Comparison of ENCODE assay signal across 8 cellular contexts in the genomic region with DNA sequence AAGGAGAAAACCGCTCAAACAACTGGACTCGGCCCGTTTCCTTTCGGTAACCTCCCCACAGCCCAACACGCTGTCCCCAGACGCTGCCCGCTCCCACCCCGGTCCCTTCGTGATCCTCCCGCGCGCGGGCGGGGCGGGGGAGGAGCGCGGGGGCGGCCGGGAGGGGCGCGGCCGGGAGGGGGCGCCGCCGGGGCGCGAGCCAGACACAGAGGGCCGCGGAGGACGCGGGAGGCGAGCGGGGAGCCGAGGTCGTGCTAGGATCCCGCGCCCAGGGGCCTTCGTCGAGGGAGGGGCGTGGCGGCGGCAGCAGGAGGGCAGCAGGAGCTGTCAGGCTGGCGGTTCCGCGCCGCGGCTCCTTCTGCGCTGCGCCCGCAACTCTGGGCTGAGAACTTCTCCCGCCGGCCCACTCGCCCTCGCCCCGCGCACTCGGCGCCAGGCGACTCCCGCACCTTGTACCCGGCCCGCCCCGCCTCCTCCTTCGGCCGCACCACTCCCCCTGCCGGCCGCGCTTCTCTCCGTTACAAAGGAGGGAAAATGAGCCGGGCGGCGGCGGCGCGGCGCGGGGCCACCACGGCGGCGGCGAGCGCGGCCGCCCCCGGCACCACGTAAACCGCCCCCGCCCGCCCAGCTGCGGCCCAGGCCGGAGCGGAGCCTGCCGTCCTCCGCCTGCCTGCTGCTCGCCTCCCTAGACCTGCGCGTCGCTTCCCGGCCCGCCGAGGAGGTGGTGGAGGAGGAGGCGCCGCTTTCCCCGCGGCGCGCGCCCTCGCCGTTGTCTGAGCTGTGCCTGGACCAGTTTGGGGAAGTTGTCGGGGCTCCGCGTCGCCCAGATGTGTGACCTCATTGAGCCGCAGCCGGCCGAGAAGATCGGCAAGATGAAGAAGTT. TPM values are rescaled to one million over a fixed set of nuclear protein-coding genes. Genes with fewer than 3 reads are reported as not detected.
DNase-seq lines count a peak whose midpoint lies in the region; ATAC-seq and TF ChIP-seq lines count a peak whose summit lies in the region.

A gene (plus strand): TSS at position 521 of the 883 bp plus-strand sequence. CDS start 307 bp downstream, at position 828.

- H3K36me3 Mint-ChIP-seq in activated CD8-positive, alpha-beta T cell treated with anti-CD3 and anti-CD28 coated beads for 36 hours (ENCODE audit: low read depth) = no peaks in the 10 kb centered on the region
- H3K36me3 Mint-ChIP-seq in naive thymus-derived CD4-positive, alpha-beta T cell = no peaks in the 10 kb centered on the region

- in situ Hi-C loops in Caki2 (cut with HindIII; ENCODE audit: low pct_unique_long_range_greater_than_20kb, low sequenced_read_pairs) = no loop called here

- intact Hi-C loops in activated CD8-positive, alpha-beta T cell treated with anti-CD3 and anti-CD28 coated beads for 36 hours (cut with micrococcal nuclease) = no loop called here
- intact Hi-C loops in naive thymus-derived CD4-positive, alpha-beta T cell (cut with micrococcal nuclease) = loop anchor here in 1 of 2 donors (1.0 kb wide), 1 partner anchor 141 kb away; no protein-coding TSS in a partner anchor
- intact Hi-C loops in tibial artery (cut with DNase I; ENCODE audit: low total_unique reads) = loop anchor here (10.0 kb wide), 1 partner anchor 669 kb away; a partner anchor contains a TSS

- peaks cover 0 to 8% of the 10 kb centered on the region in 2 donors for H3K4me1 ChIP-seq in naive thymus-derived CD4-positive, alpha-beta T cell (ENCODE audit: control insufficient read depth in 2 of 2, insufficient read depth in 2 of 2, low read length in 2 of 2)
- peaks cover 0 to 45% (median 7%) of the 10 kb centered on the region in 4 donors for H3K4me1 ChIP-seq in tibial artery

- POLR2A ChIA-PET in activated CD8-positive, alpha-beta T cell treated with anti-CD3 and anti-CD28 coated beads for 36 hours (lab: Charles Lee) = interaction anchor here (1.1 to 1.2 kb wide), 2 partner anchors 17 to 121 kb away, joined by 3 read pairs; no protein-coding TSS in a partner anchor
- POLR2A ChIA-PET in naive thymus-derived CD4-positive, alpha-beta T cell (lab: Charles Lee) = no interaction called here

- no peak within 1 kb of the TSS for H3K27ac Mint-ChIP-seq in activated CD8-positive, alpha-beta T cell treated with anti-CD3 and anti-CD28 coated beads for 36 hours
- peak within 1 kb of the TSS in 1 of 9 donors; percentile 7 for H3K27ac Mint-ChIP-seq in naive thymus-derived CD4-positive, alpha-beta T cell

- H3K36me3 ChIP-seq in naive thymus-derived CD4-positive, alpha-beta T cell (ENCODE audit: control insufficient read depth in 2 of 3, insufficient read depth in 3 of 3, low read length in 3 of 3) = no peaks in the 10 kb centered on the region
- no peaks in the 10 kb centered on the region for H3K36me3 ChIP-seq in tibial artery

- no peaks in the 10 kb centered on the region for H3K9me3 Mint-ChIP-seq in activated CD8-positive, alpha-beta T cell treated with anti-CD3 and anti-CD28 coated beads for 36 hours
- peaks cover 0 to 3% (median 0%) of the 10 kb centered on the region in 11 donors for H3K9me3 Mint-ChIP-seq in naive thymus-derived CD4-positive, alpha-beta T cell

- peak; percentile 71 for DNase-seq in Caki2 (ENCODE audit: low read depth)
- DNase-seq in GM19238 (ENCODE audit: insufficient read length, low spot score) = peak; percentile 69
- peak; percentile 86 for DNase-seq in NCI-H69 (lab: John Stamatoyannopoulos, UW)
- peak; percentile 62 for DNase-seq in activated CD8-positive, alpha-beta T cell treated with anti-CD3 and anti-CD28 coated beads for 36 hours
- peak; percentile 50 for DNase-seq in fibroblast of peridontal ligament (ENCODE audit: extremely low read depth)
- DNase-seq in naive thymus-derived CD4-positive, alpha-beta T cell = peak in 3 of 9 donors; percentile 8 to 69 (median 40)
- peak; percentile 75 to 86 for DNase-seq in tibial artery

- H3K9me3 ChIP-seq in naive thymus-derived CD4-positive, alpha-beta T cell (ENCODE audit: control insufficient read depth in 2 of 3, low read length in 3 of 3) = no peaks in the 10 kb centered on the region
- no peaks in the 10 kb centered on the region for H3K9me3 ChIP-seq in tibial artery

- ATAC-seq in HG03175 (IDR thresholded peaks at IDR 0.05; ENCODE audit: unreplicated experiment) = peak; percentile 64
- peak; percentile 80 for ATAC-seq in activated CD8-positive, alpha-beta T cell treated with anti-CD3 and anti-CD28 coated beads for 36 hours
- ATAC-seq in naive thymus-derived CD4-positive, alpha-beta T cell = peak; percentile 82

- peaks cover 17% of the 10 kb centered on the region for H3K4me1 Mint-ChIP-seq in activated CD8-positive, alpha-beta T cell treated with anti-CD3 and anti-CD28 coated beads for 36 hours (ENCODE audit: low read depth)
- H3K4me1 Mint-ChIP-seq in naive thymus-derived CD4-positive, alpha-beta T cell = peaks cover 4 to 25% (median 18%) of the 10 kb centered on the region in 7 donors

- TF ChIP-seq CTCF in activated CD8-positive, alpha-beta T cell treated with anti-CD3 and anti-CD28 coated beads for 36 hours (IDR thresholded peaks at IDR 0.05) = peak; percentile 21
- TF ChIP-seq CTCF in tibial artery (IDR thresholded peaks at IDR 0.05) = peak; percentile 21 to 63

- CTCF ChIA-PET in activated CD8-positive, alpha-beta T cell treated with anti-CD3 and anti-CD28 coated beads for 36 hours (lab: Charles Lee) = interaction anchor here (1.0 to 2.1 kb wide), 3 partner anchors 11 to 141 kb away, joined by 3 to 9 read pairs (median 4); no protein-coding TSS in a partner anchor
- CTCF ChIA-PET in naive thymus-derived CD4-positive, alpha-beta T cell (lab: Charles Lee) = interaction anchor here (0.7 kb wide), 1 partner anchor 13 kb away, joined by 3 read pairs; no protein-coding TSS in a partner anchor

- peaks cover 53% of the 10 kb centered on the region for H3K27me3 Mint-ChIP-seq in activated CD8-positive, alpha-beta T cell treated with anti-CD3 and anti-CD28 coated beads for 36 hours
- H3K27me3 Mint-ChIP-seq in naive thymus-derived CD4-positive, alpha-beta T cell = peaks cover 35 to 69% (median 56%) of the 10 kb centered on the region in 5 donors

- no peak within 1 kb of the TSS for H3K4me3 ChIP-seq in naive thymus-derived CD4-positive, alpha-beta T cell (ENCODE audit: low read length)
- peak within 1 kb of the TSS; percentile 67 to 91 for H3K4me3 ChIP-seq in tibial artery

- no peak within 1 kb of the TSS for H3K27ac ChIP-seq in naive thymus-derived CD4-positive, alpha-beta T cell (ENCODE audit: low read depth, low read length)
- peak within 1 kb of the TSS; percentile 91 to 95 for H3K27ac ChIP-seq in tibial artery

- H3K4me3 Mint-ChIP-seq in activated CD8-positive, alpha-beta T cell treated with anti-CD3 and anti-CD28 coated beads for 36 hours = peak within 1 kb of the TSS; percentile 73
- H3K4me3 Mint-ChIP-seq in naive thymus-derived CD4-positive, alpha-beta T cell = peak within 1 kb of the TSS; percentile 67 to 85 (median 79)

- peaks cover 0 to 12% of the 10 kb centered on the region in 2 donors for H3K27me3 ChIP-seq in naive thymus-derived CD4-positive, alpha-beta T cell (ENCODE audit: control insufficient read depth in 2 of 2, insufficient read depth in 2 of 2, low read length in 2 of 2)
- no peaks in the 10 kb centered on the region for H3K27me3 ChIP-seq in tibial artery

RNA-seq across cellular contexts. Expression of the gene that starts here (rescaled TPM):
- total RNA-seq in Caki2 (2014; rRNA removed; shearing (Covaris generic); ENCODE audit: low replicate concordance) = 4.6 and 10.4 TPM in 2 replicates
- total RNA-seq in activated CD8-positive, alpha-beta T cell treated with anti-CD3 and anti-CD28 coated beads for 36 hours = under 1 TPM; 0.05 to 0.27 TPM
- 1 to 10 TPM in 3 of 5 experiments, under 1 TPM in 2; 0.05 to 9.9 (median 1.0) TPM for total RNA-seq in naive thymus-derived CD4-positive, alpha-beta T cell
- under 1 TPM in 1 of 2 donors, not detected in 1; 0.43 TPM for polyA plus RNA-seq in naive thymus-derived CD4-positive, alpha-beta T cell

Comparison
In these comparisons a context has a peak if more than half of its experiments do, and no peak if none do; other contexts are left out.
1. Peak in DNase-seq and ATAC-seq in activated CD8-positive, alpha-beta T cell treated with anti-CD3 and anti-CD28 coated beads for 36 hours; RNA of the gene not detected or under 1 TPM.